In the genomic region with DNA sequence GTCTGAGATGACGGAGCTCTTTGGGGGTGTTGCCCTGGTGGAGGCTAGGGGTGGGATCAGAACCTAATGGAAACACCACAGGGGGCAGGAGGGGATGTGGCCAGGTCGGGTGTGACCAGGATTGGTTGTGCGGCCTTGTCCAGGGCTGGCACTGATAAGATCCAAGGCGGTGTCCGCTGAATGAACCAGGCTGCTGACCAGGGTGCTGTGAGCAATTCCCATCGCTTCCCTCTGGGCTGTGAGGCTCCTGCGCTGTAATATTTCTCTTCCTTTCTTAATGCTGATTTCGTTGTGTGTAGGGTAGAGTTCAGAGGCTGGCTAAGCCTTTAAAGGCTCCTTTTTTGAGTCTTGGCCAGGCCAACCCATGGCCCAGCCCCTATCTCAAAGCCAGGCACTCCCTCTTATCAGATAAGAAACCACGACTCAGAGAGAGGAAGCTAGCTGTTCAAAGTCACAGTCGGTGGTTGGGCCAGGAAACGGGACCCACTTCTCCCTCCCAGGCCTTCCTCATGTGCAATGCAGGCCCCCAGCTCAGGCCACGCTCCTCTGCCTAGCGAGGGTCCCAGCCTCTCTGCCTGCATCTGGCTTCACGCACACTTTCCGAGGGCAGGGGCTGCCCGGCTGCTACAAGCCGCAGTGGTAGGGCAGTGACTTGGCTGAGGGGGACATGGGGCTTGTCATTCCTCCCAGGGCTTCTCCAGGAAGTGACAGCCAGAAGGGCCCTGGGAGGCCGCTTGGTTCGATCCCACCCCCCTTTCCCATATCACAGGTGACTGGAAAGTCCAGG, we compare ENCODE assay signal across 9 cellular contexts. TPM values are rescaled to one million over a fixed set of nuclear protein-coding genes. Genes with fewer than 3 reads are reported as not detected.
A peak's percentile ranks its signal among the peaks of the same experiment; 100 is the strongest.
DNase-seq lines count a peak whose midpoint lies in the region; ATAC-seq lines count a peak whose summit lies in the region.
"Had no signal": no experiment of that assay in that cellular context is flagged by ENCODE, and none has a peak within 500 bp of the region (broad histone marks: within the 10 kb centered on the region; RNA-seq: fewer than 3 reads in every experiment).

No MANE protein-coding gene starts in this region.

- peak overlapping the region; percentile 91 for H3K27ac Mint-ChIP-seq in activated naive CD8-positive, alpha-beta T cell treated with anti-CD3 and anti-CD28 coated beads, Interleukin-2, amount 50 U/mL, for 24 hours
- peak overlapping the region; percentile 87 to 90 for H3K27ac Mint-ChIP-seq in natural killer cell treated with Interleukin-12 subunit alpha and Interleukin-12 subunit beta and Interleukin-15 and Interleukin-18, amount 100 ng/mL, for 72 hours

- no peak overlapping the region for H3K4me3 ChIP-seq in SJCRH30

- peak; percentile 87 for ATAC-seq in activated naive CD8-positive, alpha-beta T cell treated with anti-CD3 and anti-CD28 coated beads, Interleukin-2, amount 50 U/mL, for 24 hours
- ATAC-seq in natural killer cell treated with Interleukin-12 subunit alpha and Interleukin-12 subunit beta and Interleukin-15 and Interleukin-18, amount 100 ng/mL, for 72 hours: peak; percentile 62 to 85
- no peak for ATAC-seq in GM21447 (IDR thresholded peaks at IDR 0.05; ENCODE audit: unreplicated experiment)
- ATAC-seq in GM18511 (IDR thresholded peaks at IDR 0.05; ENCODE audit: unreplicated experiment): no peak

- H3K27me3 Mint-ChIP-seq in activated naive CD8-positive, alpha-beta T cell treated with anti-CD3 and anti-CD28 coated beads, Interleukin-2, amount 50 U/mL, for 24 hours: no peaks in the 10 kb centered on the region
- no peaks in the 10 kb centered on the region for H3K27me3 Mint-ChIP-seq in natural killer cell treated with Interleukin-12 subunit alpha and Interleukin-12 subunit beta and Interleukin-15 and Interleukin-18, amount 100 ng/mL, for 72 hours

- H3K9me3 Mint-ChIP-seq in activated naive CD8-positive, alpha-beta T cell treated with anti-CD3 and anti-CD28 coated beads, Interleukin-2, amount 50 U/mL, for 24 hours: peaks cover 3% of the 10 kb centered on the region
- H3K9me3 Mint-ChIP-seq in natural killer cell treated with Interleukin-12 subunit alpha and Interleukin-12 subunit beta and Interleukin-15 and Interleukin-18, amount 100 ng/mL, for 72 hours: no peaks in the 10 kb centered on the region

- no peaks in the 10 kb centered on the region for H3K27me3 ChIP-seq in SJCRH30

- DNase-seq in Daoy (ENCODE audit: low read depth) (peak; percentile 76), SJCRH30 (peak; percentile 48 to 71), AG08395 (ENCODE audit: low spot score) (no peak), NCI-H2107 treated with DMSO at 0.1 percent for 48 hours (lab: John Stamatoyannopoulos, UW; ENCODE audit: unreplicated experiment) (no peak)
- DNase-seq in activated naive CD8-positive, alpha-beta T cell treated with anti-CD3 and anti-CD28 coated beads, Interleukin-2, amount 50 U/mL, for 24 hours: peak; percentile 54
- peak; percentile 66 for DNase-seq in natural killer cell treated with Interleukin-12 subunit alpha and Interleukin-12 subunit beta and Interleukin-15 and Interleukin-18, amount 100 ng/mL, for 72 hours (ENCODE audit: low spot score)

- H3K27ac ChIP-seq in SJCRH30: peak overlapping the region; percentile 94; the same call in 1 of the 2 replicates
- H3K27ac ChIP-seq: VCaP had no signal

- H3K4me3 Mint-ChIP-seq in activated naive CD8-positive, alpha-beta T cell treated with anti-CD3 and anti-CD28 coated beads, Interleukin-2, amount 50 U/mL, for 24 hours: peak overlapping the region; percentile 57
- peak overlapping the region; percentile 82 for H3K4me3 Mint-ChIP-seq in natural killer cell treated with Interleukin-12 subunit alpha and Interleukin-12 subunit beta and Interleukin-15 and Interleukin-18, amount 100 ng/mL, for 72 hours

- H3K4me1 Mint-ChIP-seq in activated naive CD8-positive, alpha-beta T cell treated with anti-CD3 and anti-CD28 coated beads, Interleukin-2, amount 50 U/mL, for 24 hours: peaks cover 57% of the 10 kb centered on the region
- H3K4me1 Mint-ChIP-seq in natural killer cell treated with Interleukin-12 subunit alpha and Interleukin-12 subunit beta and Interleukin-15 and Interleukin-18, amount 100 ng/mL, for 72 hours (ENCODE audit: low read depth in 2 of 2): peaks cover 50 to 58% of the 10 kb centered on the region in 2 donors

- peaks cover 2% of the 10 kb centered on the region; the same call in 1 of the 2 replicates for H3K9me3 ChIP-seq in SJCRH30 (replicated peaks)

- H3K4me1 ChIP-seq in SJCRH30: peaks cover 61% of the 10 kb centered on the region

- H3K36me3 ChIP-seq in SJCRH30: no peaks in the 10 kb centered on the region

- H3K36me3 Mint-ChIP-seq in activated naive CD8-positive, alpha-beta T cell treated with anti-CD3 and anti-CD28 coated beads, Interleukin-2, amount 50 U/mL, for 24 hours (ENCODE audit: low read depth): no peaks in the 10 kb centered on the region
- H3K36me3 Mint-ChIP-seq in natural killer cell treated with Interleukin-12 subunit alpha and Interleukin-12 subunit beta and Interleukin-15 and Interleukin-18, amount 100 ng/mL, for 72 hours: no peaks in the 10 kb centered on the region

RNA-seq across cellular contexts. Expression of a gene that starts 26.0 kb away (rescaled TPM):
- 56.0 and 62.1 TPM in 2 replicates for total RNA-seq in Daoy (2014; rRNA removed; shearing (Covaris generic))
- total RNA-seq in SJCRH30 (2014; rRNA removed; shearing (Covaris generic)): 30.0 and 30.7 TPM in 2 replicates
- 10 to 100 TPM; 44.5 to 52.5 TPM for total RNA-seq in natural killer cell treated with Interleukin-12 subunit alpha and Interleukin-12 subunit beta and Interleukin-15 and Interleukin-18, amount 100 ng/mL, for 72 hours

Comparison
In these comparisons a context has a peak if more than half of its experiments do, and no peak if none do; other contexts are left out.
1. DNase-seq: peak in Daoy (single experiment), SJCRH30 (2 of 2), activated naive CD8-positive, alpha-beta T cell treated with anti-CD3 and anti-CD28 coated beads, Interleukin-2, amount 50 U/mL, for 24 hours (single experiment) and natural killer cell treated with Interleukin-12 subunit alpha and Interleukin-12 subunit beta and Interleukin-15 and Interleukin-18, amount 100 ng/mL, for 72 hours (single experiment); none in AG08395 (single experiment) and NCI-H2107 treated with DMSO at 0.1 percent for 48 hours (single experiment).
2. ATAC-seq: peak in activated naive CD8-positive, alpha-beta T cell treated with anti-CD3 and anti-CD28 coated beads, Interleukin-2, amount 50 U/mL, for 24 hours (single experiment) and natural killer cell treated with Interleukin-12 subunit alpha and Interleukin-12 subunit beta and Interleukin-15 and Interleukin-18, amount 100 ng/mL, for 72 hours (2 of 2); none in GM21447 (single experiment) and GM18511 (single experiment).